ENCODE assay signal across 17 cellular contexts in genomic region chr11:60838132-60838531, GRCh38. TPM values are rescaled to one million over a fixed set of nuclear protein-coding genes. Genes with fewer than 3 reads are reported as not detected.
DNase-seq lines count a peak whose midpoint lies in the region; ATAC-seq and TF ChIP-seq lines count a peak whose summit lies in the region.
"Had no signal": no experiment of that assay in that cellular context is flagged by ENCODE, and none has a peak within 500 bp of the region (broad histone marks: within the 10 kb centered on the region; RNA-seq: fewer than 3 reads in every experiment).

No MANE protein-coding gene starts in this region.

- ATAC-seq in HCT116 (peak; percentile 48), WTC11 (peak; percentile 72), GM21786 (IDR thresholded peaks at IDR 0.05; ENCODE audit: unreplicated experiment) (no peak)

- H3K4me2 ChIP-seq in HCT116 (ENCODE audit: low read length): no peak overlapping the region

- RAD21 ChIA-PET in HCT116 (lab: Charles Lee; ENCODE audit: low non-redundant PET in 1 of 2, low total read pairs in 2 of 2, uncharacterized antibody in 2 of 2, unreplicated experiment in 2 of 2): no interaction called here

- no peak overlapping the region for H3K27ac ChIP-seq in HCT116 (ENCODE audit: low read depth, low read length)
- H3K27ac ChIP-seq in ascending aorta: no peak overlapping the region
- no peak overlapping the region for H3K27ac ChIP-seq in caudate nucleus (ENCODE audit: low read depth, low read length)
- H3K27ac ChIP-seq: esophagus muscularis mucosa had no signal

- intact Hi-C loops in HCT116 (cut with micrococcal nuclease) (no loop called here), ascending aorta (cut with DNase I) (no loop called here)

- H3K36me3 Mint-ChIP-seq in WTC11 (no peaks in the 10 kb centered on the region), glutamatergic neuron (ENCODE audit: unreplicated experiment) (no peaks in the 10 kb centered on the region)
- H3K36me3 Mint-ChIP-seq: CD4-positive, CD25-positive, alpha-beta regulatory T cell; memory B cell had no signal

- H3K4me1 Mint-ChIP-seq in WTC11 (peaks cover 10% of the 10 kb centered on the region), glutamatergic neuron (ENCODE audit: low read depth, unreplicated experiment) (peaks cover 18% of the 10 kb centered on the region)

- CTCF ChIA-PET in HCT116 (lab: Charles Lee): interaction anchor here (1.2 kb wide), 1 partner anchor 50 kb away, joined by 6 read pairs; no protein-coding TSS in a partner anchor
- CTCF ChIA-PET in WTC11 (lab: Charles Lee): interaction anchor here (0.6 to 5.4 kb wide), 19 partner anchors 9 to 349 kb away, joined by 3 to 57 read pairs (median 4); partner anchors contain the start of genes TMEM132A and ZP1

- H3K79me2 ChIP-seq in HCT116 (ENCODE audit: insufficient read depth, low read length): peaks cover 12% of the 10 kb centered on the region

- peaks cover 2 to 9% of the 10 kb centered on the region in 2 experiments; a peak in 3 of 4 replicates for H3K4me1 ChIP-seq in HCT116 (ENCODE audit: control insufficient read depth in 1 of 2, insufficient read depth in 2 of 2, low read length in 2 of 2)
- H3K4me1 ChIP-seq in ascending aorta: peaks cover 15 to 16% of the 10 kb centered on the region in 2 donors

- H3K27me3 ChIP-seq in HCT116 (ENCODE audit: insufficient read depth, low read length) (no peaks in the 10 kb centered on the region), ascending aorta (no peaks in the 10 kb centered on the region)
- H3K27me3 ChIP-seq: esophagus muscularis mucosa had no signal

- peaks cover 10% of the 10 kb centered on the region for H3K27me3 Mint-ChIP-seq in WTC11 (ENCODE audit: low read depth)
- peaks cover 5% of the 10 kb centered on the region for H3K27me3 Mint-ChIP-seq in glutamatergic neuron (ENCODE audit: unreplicated experiment)
- H3K27me3 Mint-ChIP-seq: memory B cell had no signal

- H3K9me3 Mint-ChIP-seq in WTC11: no peaks in the 10 kb centered on the region
- peaks cover 11% of the 10 kb centered on the region for H3K9me3 Mint-ChIP-seq in glutamatergic neuron (ENCODE audit: unreplicated experiment)
- H3K9me3 Mint-ChIP-seq: CD4-positive, CD25-positive, alpha-beta regulatory T cell; memory B cell had no signal

- DNase-seq in ELF-1 (ENCODE audit: low read depth, low spot score) (peak; percentile 44), HCT116 (ENCODE audit: low read depth, low spot score) (peak; percentile 10), WTC11 (ENCODE audit: low spot score) (peak; percentile 55), glutamatergic neuron (no peak), ascending aorta (ENCODE audit: low spot score in 2 of 2) (no peak), GM19238 (ENCODE audit: insufficient read length, low spot score) (no peak), caudate nucleus (lab: John Stamatoyannopoulos, UW) (no peak)
- DNase-seq: activated CD8-positive, alpha-beta memory T cell treated with anti-CD3 and anti-CD28 coated beads for 24 hours; CD4-positive, CD25-positive, alpha-beta regulatory T cell; cerebellar nuclear complex; T-helper 9 cell had no signal

- H3K9ac ChIP-seq in HCT116 (ENCODE audit: low read length): no peak overlapping the region

- no peak for TF ChIP-seq RAD21 in HCT116 (IDR thresholded peaks at IDR 0.05; ENCODE audit: low read depth)

- no peaks in the 10 kb centered on the region for H3K9me3 ChIP-seq in HCT116 (ENCODE audit: control insufficient read depth in 1 of 2, insufficient read depth in 1 of 2, low read depth in 1 of 2, low read length in 2 of 2)
- no peaks in the 10 kb centered on the region for H3K9me3 ChIP-seq in ascending aorta
- H3K9me3 ChIP-seq: esophagus muscularis mucosa had no signal

- no TSS peak for BruUV-seq in HCT116 (replicated peaks; lab: Mats Ljungman, UMichigan)

- no peaks in the 10 kb centered on the region for H3K9me2 ChIP-seq in HCT116 (ENCODE audit: insufficient read depth)

- TF ChIP-seq POLR2A in HCT116 (IDR thresholded peaks at IDR 0.05; ENCODE audit: borderline replicate concordance, extremely low read depth, insufficient read depth, insufficient read length): no peak

- H3K36me3 ChIP-seq in HCT116 (ENCODE audit: control insufficient read depth in 1 of 2, insufficient read depth in 2 of 2, low read length in 2 of 2) (no peaks in the 10 kb centered on the region), ascending aorta (no peaks in the 10 kb centered on the region)
- H3K36me3 ChIP-seq: esophagus muscularis mucosa had no signal

- POLR2A ChIA-PET in HCT116 (lab: Charles Lee) (no interaction called here), WTC11 (lab: Charles Lee) (no interaction called here)

- H3K4me3 ChIP-seq in HCT116 (replicated peaks in 1 of 2; ENCODE audit: low read depth in 1 of 2, low read length in 2 of 2) (no peak overlapping the region), ascending aorta (no peak overlapping the region)
- H3K4me3 ChIP-seq: esophagus muscularis mucosa had no signal

- no peak overlapping the region for H3K4me3 Mint-ChIP-seq in WTC11
- H3K4me3 Mint-ChIP-seq in glutamatergic neuron (ENCODE audit: unreplicated experiment): no peak overlapping the region
- H3K4me3 Mint-ChIP-seq: CD4-positive, CD25-positive, alpha-beta regulatory T cell; memory B cell had no signal

- no peak overlapping the region for H3K27ac Mint-ChIP-seq in WTC11
- no peak overlapping the region for H3K27ac Mint-ChIP-seq in glutamatergic neuron (ENCODE audit: unreplicated experiment)
- H3K27ac Mint-ChIP-seq: memory B cell had no signal

- TF ChIP-seq CTCF in HCT116 (IDR thresholded peaks at IDR 0.05 in 2 of 3, conservative IDR thresholded peaks at IDR 0.05 in 1 of 3; ENCODE audit: borderline replicate concordance in 1 of 3, insufficient read depth in 1 of 3, low read depth in 2 of 3, low read length in 2 of 3): peak in 2 of 3 experiments; percentile 38 to 45; a peak in 4 of 6 replicates
- TF ChIP-seq CTCF in WTC11 (IDR thresholded peaks at IDR 0.05): peak; percentile 43
- peak; percentile 35 for TF ChIP-seq CTCF in glutamatergic neuron (IDR thresholded peaks at IDR 0.05; ENCODE audit: partially characterized antibody, unreplicated experiment)
- TF ChIP-seq CTCF in ascending aorta (IDR thresholded peaks at IDR 0.05): no peak

- H2AFZ ChIP-seq in HCT116 (ENCODE audit: low read depth, low read length, poor library complexity, severe bottlenecking): no peak overlapping the region

- no peaks in the 10 kb centered on the region for H4K20me1 ChIP-seq in HCT116 (ENCODE audit: insufficient read depth)

TF ChIP-seq in HCT116, 20 proteins besides CTCF, POLR2A, EP300 and RAD21:
- TF ChIP-seq, protein P1, sequence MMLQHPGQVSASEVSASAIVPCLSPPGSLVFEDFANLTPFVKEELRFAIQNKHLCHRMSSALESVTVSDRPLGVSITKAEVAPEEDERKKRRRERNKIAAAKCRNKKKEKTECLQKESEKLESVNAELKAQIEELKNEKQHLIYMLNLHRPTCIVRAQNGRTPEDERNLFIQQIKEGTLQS (IDR thresholded peaks at IDR 0.05): no peak
- no peak for TF ChIP-seq CBX3 (IDR thresholded peaks at IDR 0.05; ENCODE audit: low read depth)
- no peak for TF ChIP-seq FOSL1 (IDR thresholded peaks at IDR 0.05; ENCODE audit: low read depth)
- no peak for TF ChIP-seq JUND (IDR thresholded peaks at IDR 0.05)

TF ChIP-seq in WTC11, 78 proteins besides CTCF, POLR2A, EP300 and RAD21:
- TF ChIP-seq, protein P2, sequence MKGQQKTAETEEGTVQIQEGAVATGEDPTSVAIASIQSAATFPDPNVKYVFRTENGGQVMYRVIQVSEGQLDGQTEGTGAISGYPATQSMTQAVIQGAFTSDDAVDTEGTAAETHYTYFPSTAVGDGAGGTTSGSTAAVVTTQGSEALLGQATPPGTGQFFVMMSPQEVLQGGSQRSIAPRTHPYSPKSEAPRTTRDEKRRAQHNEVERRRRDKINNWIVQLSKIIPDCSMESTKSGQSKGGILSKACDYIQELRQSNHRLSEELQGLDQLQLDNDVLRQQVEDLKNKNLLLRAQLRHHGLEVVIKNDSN (CRISPR knock-in tag; IDR thresholded peaks at IDR 0.05): no peak
- TF ChIP-seq E2F4 (CRISPR knock-in tag; IDR thresholded peaks at IDR 0.05; ENCODE audit: borderline replicate concordance, low read depth): no peak

RNA-seq across cellular contexts. Expression of gene CCDC86, which starts 3.8 kb away (rescaled TPM):
- total RNA-seq in HCT116 (2021; ENCODE audit: unreplicated experiment) (69.6 TPM), WTC11 (2021) (49.4 to 53.5 TPM (median 53.1 TPM) in 3 replicates), glutamatergic neuron (ENCODE audit: unreplicated experiment) (12.7 TPM), ascending aorta (16.0 TPM)
- polyA plus RNA-seq in HCT116 (2012): 29.0 and 39.8 TPM in 2 replicates

RNA-seq across cellular contexts. Expression of gene PTGDR2, which starts 17.6 kb away (rescaled TPM):
- total RNA-seq in HCT116 (2021; ENCODE audit: unreplicated experiment) (0.12 TPM), WTC11 (2021) (0.07 to 0.14 TPM (median 0.14 TPM) in 3 replicates), glutamatergic neuron (ENCODE audit: unreplicated experiment) (0.32 TPM), ascending aorta (not detected)
- 0.16 and 0.22 TPM in 2 replicates for polyA plus RNA-seq in HCT116 (2012)
- total RNA-seq: G401, RPMI7951 had no signal

RNA-seq across cellular contexts. Expression of gene ZP1, which starts 29.2 kb away (rescaled TPM):
- total RNA-seq in HCT116 (2021; ENCODE audit: unreplicated experiment) (not detected), WTC11 (2021) (not detected in 3 replicates), glutamatergic neuron (ENCODE audit: unreplicated experiment) (not detected), ascending aorta (not detected)
- 0.30 TPM in 1 of 2 replicates, not detected in the other for polyA plus RNA-seq in HCT116 (2012)
- total RNA-seq: CD4-positive, CD25-positive, alpha-beta regulatory T cell; G401 had no signal
- polyA plus RNA-seq: CD4-positive, CD25-positive, alpha-beta regulatory T cell had no signal

RNA-seq across cellular contexts. Expression of gene MS4A10, which starts 53.0 kb away (rescaled TPM):
- total RNA-seq in HCT116 (2021; ENCODE audit: unreplicated experiment) (not detected), WTC11 (2021) (not detected in 3 replicates), glutamatergic neuron (ENCODE audit: unreplicated experiment) (not detected), ascending aorta (not detected)
- not detected in 2 replicates for polyA plus RNA-seq in HCT116 (2012)
- total RNA-seq: CD4-positive, CD25-positive, alpha-beta regulatory T cell; esophagus muscularis mucosa; G401; RPMI7951; subcutaneous adipose tissue had no signal
- polyA plus RNA-seq: CD4-positive, CD25-positive, alpha-beta regulatory T cell had no signal

Comparison
In these comparisons a context has a peak if more than half of its experiments do, and no peak if none do; other contexts are left out.
1. DNase-seq: peak in ELF-1 (single experiment), HCT116 (single experiment) and WTC11 (single experiment); none in glutamatergic neuron (single experiment), ascending aorta (0 of 2), GM19238 (single experiment) and caudate nucleus (0 of 61).
2. CTCF ChIP-seq: peak in HCT116 (2 of 3), WTC11 (single experiment) and glutamatergic neuron (single experiment); none in ascending aorta (0 of 3).